8 cellular contexts compared by ENCODE assay signal in genomic region chr14:67819563-67820411, GRCh38. TPM values are rescaled to one million over a fixed set of nuclear protein-coding genes. Genes with fewer than 3 reads are reported as not detected.
A peak's percentile ranks its signal among the peaks of the same experiment; 100 is the strongest.
DNase-seq lines count a peak whose midpoint lies in the region; ATAC-seq, FAIRE-seq and TF ChIP-seq lines count a peak whose summit lies in the region.

Gene RAD51B, plus strand, starts transcription at chr14:67819779.

- TF ChIP-seq CTCF in left ventricle myocardium inferior (IDR thresholded peaks at IDR 0.05; ENCODE audit: borderline replicate concordance) (no peak), upper lobe of left lung (IDR thresholded peaks at IDR 0.05) (no peak)

- peak; percentile 96 for FAIRE-seq in GM12892 (lab: Jason Lieb, UNC)

- TF ChIP-seq POLR2A in GM12892 (IDR thresholded peaks at IDR 0.05; ENCODE audit: low read depth, low read length), result peak; percentile 58
- peak in 1 of 4 donors; percentile 57 for TF ChIP-seq POLR2A in upper lobe of left lung (IDR thresholded peaks at IDR 0.05)

- peak within 1 kb of the TSS; percentile 70 for H3K27ac ChIP-seq in left ventricle myocardium inferior (replicated peaks)
- H3K27ac ChIP-seq in upper lobe of left lung, result peak within 1 kb of the TSS; percentile 50 to 88 (median 64)

- peak within 1 kb of the TSS; percentile 93 for H3K4me3 ChIP-seq in left ventricle myocardium inferior
- H3K4me3 ChIP-seq in upper lobe of left lung, result peak within 1 kb of the TSS; percentile 69 to 75 (median 72)

- TF ChIP-seq EP300 in upper lobe of left lung (IDR thresholded peaks at IDR 0.05), result no peak

- H3K27me3 ChIP-seq in left ventricle myocardium inferior (ENCODE audit: low read depth) (no peaks in the 10 kb centered on the region), upper lobe of left lung (no peaks in the 10 kb centered on the region)

- peaks cover 37% of the 10 kb centered on the region for H3K4me1 ChIP-seq in left ventricle myocardium inferior
- peaks cover 21 to 43% (median 29%) of the 10 kb centered on the region in 4 donors for H3K4me1 ChIP-seq in upper lobe of left lung

- intact Hi-C loops in T-helper 1 cell treated with Interleukin-12 subunit alpha and Interleukin-12 subunit beta and Interleukin-4 antibody, amounts not matched to agents 30 ng/mL and 1 ng/mL, for 36 hours (cut with micrococcal nuclease), result loop anchor here (1.0 to 5.0 kb wide), 7 partner anchors 18 to 1333 kb away; partner anchors contain the start of genes ACTN1, DCAF5, EIF2S1 and GPHN
- intact Hi-C loops in left ventricle myocardium inferior (cut with micrococcal nuclease), result no loop called here
- intact Hi-C loops in posterior vena cava (cut with DNase I), result no loop called here

- ATAC-seq in HG02798 (IDR thresholded peaks at IDR 0.05; ENCODE audit: poor library complexity, unreplicated experiment) (peak; percentile 75), upper lobe of left lung (ENCODE audit: low FRiP score in 2 of 2) (peak; percentile 85 to 93)

- H3K9me3 ChIP-seq in left ventricle myocardium inferior (replicated peaks) (no peaks in the 10 kb centered on the region), upper lobe of left lung (no peaks in the 10 kb centered on the region)

- DNase-seq in GM12892 (ENCODE audit: insufficient read length) (peak; percentile 57), NCI-H1694 (lab: John Stamatoyannopoulos, UW) (peak; percentile 86), amniotic epithelial cell (ENCODE audit: low read depth) (peak; percentile 73), left ventricle myocardium inferior (peak; percentile 85), posterior vena cava (ENCODE audit: low spot score) (peak; percentile 96), upper lobe of left lung (peak; percentile 81 to 90)

- 1% methylated on average over 22 to 30 of the region's 30 CpGs for WGBS in upper lobe of left lung, 2 donors

- no peaks in the 10 kb centered on the region for H3K36me3 ChIP-seq in left ventricle myocardium inferior
- no peaks in the 10 kb centered on the region for H3K36me3 ChIP-seq in upper lobe of left lung

RNA-seq across cellular contexts. Expression of gene RAD51B, which starts in this region (rescaled TPM):
- 19.6 TPM for polyA plus RNA-seq in GM12892 (2012; ENCODE audit: missing spikeins)
- total RNA-seq in T-helper 1 cell treated with Interleukin-12 subunit alpha and Interleukin-12 subunit beta and Interleukin-4 antibody, amounts not matched to agents 30 ng/mL and 1 ng/mL, for 36 hours, result 21.3 and 24.4 TPM in 2 replicates
- 2.4 TPM for total RNA-seq in left ventricle myocardium inferior
- total RNA-seq in posterior vena cava, result 10 to 100 TPM; 13.7 to 15.1 TPM
- total RNA-seq in upper lobe of left lung, result 10 to 100 TPM; 10.6 to 63.9 (median 18.4) TPM

Comparison
In these comparisons a context has a peak if more than half of its experiments do, and no peak if none do; other contexts are left out.
1. Peak in every context shown above with its lines: DNase-seq, ATAC-seq, H3K4me3 ChIP-seq and H3K27ac ChIP-seq.